Comparison of ENCODE assay signal across 10 cellular contexts in the genomic region with DNA sequence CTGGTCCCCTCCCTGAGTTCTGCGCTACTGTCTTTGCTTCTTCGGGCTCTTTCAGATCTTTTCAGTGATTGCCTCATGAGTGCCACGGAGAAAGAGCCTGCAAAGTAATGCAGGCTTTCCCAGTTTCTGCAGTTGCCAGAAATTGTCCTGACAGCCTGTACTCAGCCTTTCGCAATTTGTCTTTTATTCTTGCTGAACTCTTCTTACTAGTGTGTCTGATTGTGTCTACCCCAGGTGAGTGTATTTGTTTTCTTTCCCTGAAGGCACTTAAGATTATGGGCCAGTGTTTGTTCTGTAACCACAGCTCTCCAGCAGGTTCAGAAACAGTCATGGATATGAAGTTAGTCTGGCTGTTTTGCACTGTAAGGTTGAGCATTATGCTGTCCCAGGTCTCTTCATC. TPM values are rescaled to one million over a fixed set of nuclear protein-coding genes. Genes with fewer than 3 reads are reported as not detected.
DNase-seq lines count a peak whose midpoint lies in the region; ATAC-seq and TF ChIP-seq lines count a peak whose summit lies in the region.
"Had no signal": no experiment of that assay in that cellular context is flagged by ENCODE, and none has a peak within 500 bp of the region (broad histone marks: within the 10 kb centered on the region; RNA-seq: fewer than 3 reads in every experiment).

No MANE protein-coding gene starts in this region.

- H3K4me1 ChIP-seq in right lobe of liver = peaks cover 0 to 13% (median 4%) of the 10 kb centered on the region in 4 donors

- H3K4me3 ChIP-seq in AG04450 (ENCODE audit: low read depth, low read length) = no peak overlapping the region
- H3K4me3 ChIP-seq in right lobe of liver = no peak overlapping the region
- H3K4me3 ChIP-seq: adrenal gland had no signal

- H3K36me3 ChIP-seq in right lobe of liver = no peaks in the 10 kb centered on the region
- H3K36me3 ChIP-seq: adrenal gland had no signal

- 11% methylated on average over 4 of the region's 4 CpGs for WGBS in right lobe of liver (ENCODE audit: insufficient coverage, low coverage, low lambda C conversion rate, missing lambda C conversion rate)

- TF ChIP-seq POLR2A in right lobe of liver (IDR thresholded peaks at IDR 0.05) = no peak

- H3K27me3 ChIP-seq in AG04450 (ENCODE audit: control insufficient read depth, insufficient read depth, low read length) (no peaks in the 10 kb centered on the region), right lobe of liver (no peaks in the 10 kb centered on the region)
- H3K27me3 ChIP-seq: adrenal gland had no signal

- peaks cover 8% of the 10 kb centered on the region for H3K9me3 ChIP-seq in AG04450 (ENCODE audit: control insufficient read depth, insufficient read depth, low read length)
- H3K9me3 ChIP-seq in right lobe of liver = no peaks in the 10 kb centered on the region

- CTCF ChIA-PET in AG04450 (lab: Charles Lee) = interaction anchor here (1.3 kb wide), 1 partner anchor 13 kb away, joined by 3 read pairs; no protein-coding TSS in a partner anchor

- H3K27ac ChIP-seq in AG04450 (ENCODE audit: low read depth, low read length) = peak overlapping the region; percentile 39
- H3K27ac ChIP-seq in right lobe of liver = no peak overlapping the region

- DNase-seq in AG04450 (ENCODE audit: low read depth, low spot score) = no peak
- DNase-seq in HPDE6-E6E7 (ENCODE audit: extremely low spot score) = peak; percentile 19
- DNase-seq in T47D (ENCODE audit: low read depth in 1 of 2, low spot score in 1 of 2) = peak; percentile 60 to 87
- no peak for DNase-seq in right lobe of liver
- DNase-seq in NCI-H2171 (lab: John Stamatoyannopoulos, UW) = no peak
- DNase-seq in iPS-NIHi11 (ENCODE audit: low spot score) = no peak
- DNase-seq in NK-92 treated with Interleukin-12 subunit alpha and Interleukin-12 subunit beta, amount 100 ng/mL, for 24 hours (lab: John Stamatoyannopoulos, UW) = no peak
- DNase-seq in Ammon's horn (ENCODE audit: low spot score) = no peak
- DNase-seq: NCI-H1694 had no signal

- POLR2A ChIA-PET in AG04450 (lab: Yijun Ruan, JAX) = no interaction called here

- no peak for TF ChIP-seq CTCF in AG04450 (IDR thresholded peaks at IDR 0.05; ENCODE audit: low read depth, low read length)
- TF ChIP-seq CTCF in right lobe of liver (IDR thresholded peaks at IDR 0.05) = no peak

- ATAC-seq in right lobe of liver = peak; percentile 81 to 95 (median 86)

- intact Hi-C loops in right lobe of liver (cut with DNase I) = no loop called here

- in situ Hi-C loops in T47D (cut with HindIII; ENCODE audit: low pct_unique_long_range_greater_than_20kb, low sequenced_read_pairs) = no loop called here

RNA-seq across cellular contexts. Expression of a gene that starts 47.1 kb away (rescaled TPM):
- 5.9 and 7.8 TPM in 2 replicates for polyA plus RNA-seq in AG04450 (2011; rRNA removed)
- 22.2 and 25.3 TPM in 2 replicates for polyA minus RNA-seq in AG04450 (2011; rRNA and poly(A)+ RNA removed)
- total RNA-seq in right lobe of liver = 10 to 100 TPM in 2 of 6 experiments, 1 to 10 TPM in 4; 8.5 to 12.3 (median 9.7) TPM

Comparison
In these comparisons a context has a peak if more than half of its experiments do, and no peak if none do; other contexts are left out.
1. DNase-seq: peak in HPDE6-E6E7 (single experiment) and T47D (2 of 2); none in AG04450 (single experiment), right lobe of liver (0 of 3), NCI-H2171 (single experiment), iPS-NIHi11 (single experiment), NK-92 treated with Interleukin-12 subunit alpha and Interleukin-12 subunit beta, amount 100 ng/mL, for 24 hours (single experiment) and Ammon's horn (single experiment).